In the genomic region with DNA sequence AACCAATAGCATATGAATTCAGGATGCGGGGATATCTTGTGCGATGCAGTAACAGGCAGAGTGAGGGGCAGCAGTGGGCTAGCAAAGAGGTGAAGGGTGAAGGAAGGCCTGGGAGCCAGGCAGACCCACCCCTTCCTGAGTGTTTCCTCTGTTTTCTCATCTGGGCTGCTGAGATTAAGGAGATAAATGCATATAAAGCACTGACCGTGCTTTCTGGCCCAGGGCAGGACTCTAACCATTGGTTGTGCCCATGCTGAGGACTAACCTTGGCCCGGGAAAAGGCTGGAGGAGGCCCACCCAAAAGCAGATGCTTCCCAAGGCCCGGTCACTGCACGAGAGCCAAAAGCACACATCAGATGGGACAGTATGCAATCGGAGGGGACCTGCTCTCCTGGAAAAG, we compare ENCODE assay signal across 19 cellular contexts.
DNase-seq lines count a peak whose midpoint lies in the region; ATAC-seq and TF ChIP-seq lines count a peak whose summit lies in the region.
"Had no signal": no experiment of that assay in that cellular context is flagged by ENCODE, and none has a peak within 500 bp of the region (broad histone marks: within the 10 kb centered on the region; RNA-seq: fewer than 3 reads in every experiment).

No MANE protein-coding gene starts in this region.

- 61% methylated on average over 7 of the region's 7 CpGs for WGBS in right cardiac atrium
- 76 to 84% methylated on average over 2 to 3 of the region's 7 CpGs for WGBS in gastroesophageal sphincter (ENCODE audit: low coverage in 1 of 2), 2 donors

- peak overlapping the region; percentile 40 for H3K27ac ChIP-seq in right cardiac atrium (ENCODE audit: low read length)
- peak overlapping the region in 3 of 4 donors; percentile 35 to 54 (median 47) for H3K27ac ChIP-seq in gastroesophageal sphincter
- H3K27ac ChIP-seq in osteoblast (ENCODE audit: low read depth, low read length), result peak overlapping the region; percentile 26
- H3K27ac ChIP-seq: prostate gland had no signal

- in situ Hi-C loops in ACHN (cut with HindIII; ENCODE audit: low pct_ligation_motif_present, low pct_unique_long_range_greater_than_20kb, low sequenced_read_pairs), result no loop called here

- TF ChIP-seq CTCF in gastroesophageal sphincter (IDR thresholded peaks at IDR 0.05) (no peak), osteoblast (IDR thresholded peaks at IDR 0.05; ENCODE audit: extremely low read depth, low read depth, low read length) (no peak)

- DNase-seq in right cardiac atrium, result no peak
- DNase-seq in Right ventricle myocardium superior, result no peak
- no peak for DNase-seq in osteoblast (ENCODE audit: insufficient read length, low spot score, missing footprints)
- DNase-seq in AG20443 (ENCODE audit: low spot score), result no peak
- no peak for DNase-seq in D341Med (ENCODE audit: low spot score)
- no peak for DNase-seq in NCI-H510A (lab: John Stamatoyannopoulos, UW)
- DNase-seq in ACHN, result no peak
- DNase-seq: activated CD4-positive, alpha-beta T cell treated with anti-CD3 and anti-CD28 coated beads for 48 hours; CD4-positive, alpha-beta T cell; dermis blood vessel endothelial cell; islet precursor cell; midbrain; NCI-H1417; NCI-H2107; uterus had no signal

- H4K20me1 ChIP-seq in osteoblast (ENCODE audit: insufficient read depth, low read length), result no peaks in the 10 kb centered on the region

- no peak overlapping the region for H2AFZ ChIP-seq in osteoblast (ENCODE audit: low read length)

- H3K4me2 ChIP-seq in osteoblast (ENCODE audit: insufficient read depth, low read length), result no peak overlapping the region

- no peak for TF ChIP-seq EP300 in gastroesophageal sphincter (IDR thresholded peaks at IDR 0.05)

- no peak overlapping the region for H3K4me3 ChIP-seq in right cardiac atrium (ENCODE audit: low read length)
- H3K4me3 ChIP-seq in gastroesophageal sphincter, result no peak overlapping the region
- no peak overlapping the region for H3K4me3 ChIP-seq in osteoblast (ENCODE audit: insufficient read depth, low read length)
- H3K4me3 ChIP-seq: breast epithelium, GM12878, prostate gland, uterus had no signal

- TF ChIP-seq POLR2A in gastroesophageal sphincter (IDR thresholded peaks at IDR 0.05), result no peak

- H3K36me3 ChIP-seq in gastroesophageal sphincter (no peaks in the 10 kb centered on the region), osteoblast (ENCODE audit: insufficient read depth, low read length) (no peaks in the 10 kb centered on the region)
- H3K36me3 ChIP-seq: breast epithelium, prostate gland, uterus had no signal

- intact Hi-C loops in right cardiac atrium (cut with DNase I), result no loop called here
- intact Hi-C loops in Right ventricle myocardium superior (cut with DNase I), result no loop called here

- H3K4me1 ChIP-seq in right cardiac atrium (ENCODE audit: control insufficient read depth, insufficient read depth, low read length), result peaks cover 10% of the 10 kb centered on the region
- H3K4me1 ChIP-seq in gastroesophageal sphincter, result no peaks in the 10 kb centered on the region
- peaks cover 10% of the 10 kb centered on the region for H3K4me1 ChIP-seq in osteoblast (ENCODE audit: insufficient read depth, low read length)
- H3K4me1 ChIP-seq: breast epithelium, prostate gland, uterus had no signal

- no peaks in the 10 kb centered on the region for H3K9me3 ChIP-seq in right cardiac atrium (ENCODE audit: control insufficient read depth, low read length)
- H3K9me3 ChIP-seq in gastroesophageal sphincter, result no peaks in the 10 kb centered on the region
- H3K9me3 ChIP-seq in osteoblast (ENCODE audit: low read depth, low read length), result no peaks in the 10 kb centered on the region
- H3K9me3 ChIP-seq: breast epithelium, prostate gland, uterus had no signal

- no peaks in the 10 kb centered on the region for H3K27me3 ChIP-seq in right cardiac atrium (ENCODE audit: control insufficient read depth, insufficient read depth)
- no peaks in the 10 kb centered on the region for H3K27me3 ChIP-seq in gastroesophageal sphincter
- peaks cover 14% of the 10 kb centered on the region for H3K27me3 ChIP-seq in osteoblast (ENCODE audit: insufficient read depth, low read length)
- H3K27me3 ChIP-seq: breast epithelium, uterus had no signal

- no peaks in the 10 kb centered on the region for H3K79me2 ChIP-seq in osteoblast (ENCODE audit: insufficient read depth, low read length)

- ATAC-seq in right cardiac atrium, result peak in 1 of 2 donors; percentile 15
- no peak for ATAC-seq in Right ventricle myocardium superior (ENCODE audit: poor library complexity)
- peak; percentile 44 for ATAC-seq in gastroesophageal sphincter
- ATAC-seq: GM12878 had no signal
